Comparison of ENCODE assay signal across 13 cellular contexts in the genomic region with DNA sequence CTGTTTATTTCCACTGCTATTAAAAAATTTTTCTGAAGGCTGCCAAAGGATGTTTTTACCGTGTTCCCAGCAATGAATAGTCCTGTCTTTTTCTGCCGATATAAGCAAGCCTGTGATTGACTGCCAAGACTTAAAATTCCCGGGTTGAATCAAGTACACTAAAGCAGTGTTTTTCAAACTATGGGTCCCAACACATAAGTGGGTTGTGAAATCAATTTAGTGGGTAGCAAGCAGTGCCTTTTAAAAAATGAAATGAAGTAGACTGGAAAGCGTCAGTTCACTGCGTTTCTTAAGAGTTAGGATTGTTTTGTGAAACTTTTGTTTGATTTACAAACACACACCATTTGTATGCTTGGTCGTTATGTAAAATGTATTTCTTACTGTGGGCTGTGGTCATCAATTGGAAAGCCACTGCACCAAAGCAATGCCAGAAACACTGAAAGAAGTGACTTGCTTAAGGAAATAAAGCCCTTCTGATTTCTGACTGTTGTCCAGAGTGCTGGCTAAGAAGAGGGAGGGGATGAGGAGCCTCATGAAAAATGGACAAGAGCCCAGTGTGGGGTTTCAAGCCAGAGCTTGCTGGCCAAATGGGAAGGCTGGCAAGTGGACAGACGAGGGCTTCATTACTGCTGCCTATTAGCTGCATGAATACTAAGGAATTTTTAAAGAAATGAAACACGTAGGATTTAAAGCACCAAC.
DNase-seq lines count a peak whose midpoint lies in the region; ATAC-seq lines count a peak whose summit lies in the region.
"Had no signal": no experiment of that assay in that cellular context is flagged by ENCODE, and none has a peak within 500 bp of the region (broad histone marks: within the 10 kb centered on the region; RNA-seq: fewer than 3 reads in every experiment).

No MANE protein-coding gene starts in this region.

- peaks cover 0 to 2% of the 10 kb centered on the region in 2 donors for H3K9me3 Mint-ChIP-seq in stimulated activated naive B cell treated with anti-CD40 and anti-IgM and Interleukin-4, amounts not matched to agents 10 μg/mL and 1 μg/mL and 100 μg/mL, for 72 hours
- H3K9me3 Mint-ChIP-seq: activated CD4-positive, alpha-beta memory T cell treated with anti-CD3 and anti-CD28 coated beads, Interleukin-2, amount 10 ng/mL, durations not matched to agents 7 days and 5 days; HFFc6 had no signal

- peaks cover 0 to 2% of the 10 kb centered on the region in 2 donors for H3K4me1 Mint-ChIP-seq in stimulated activated naive B cell treated with anti-CD40 and anti-IgM and Interleukin-4, amounts not matched to agents 10 μg/mL and 1 μg/mL and 100 μg/mL, for 72 hours
- H3K4me1 Mint-ChIP-seq: activated CD4-positive, alpha-beta memory T cell treated with anti-CD3 and anti-CD28 coated beads, Interleukin-2, amount 10 ng/mL, durations not matched to agents 7 days and 5 days had no signal

- peaks cover 0 to 3% of the 10 kb centered on the region in 2 donors for H3K36me3 Mint-ChIP-seq in stimulated activated naive B cell treated with anti-CD40 and anti-IgM and Interleukin-4, amounts not matched to agents 10 μg/mL and 1 μg/mL and 100 μg/mL, for 72 hours

- ATAC-seq in HG02973 (IDR thresholded peaks at IDR 0.05; ENCODE audit: unreplicated experiment) = no peak
- ATAC-seq in GM19351 (IDR thresholded peaks at IDR 0.05; ENCODE audit: unreplicated experiment) = no peak
- ATAC-seq in stimulated activated naive B cell treated with anti-CD40 and anti-IgM and Interleukin-4, amounts not matched to agents 10 μg/mL and 1 μg/mL and 100 μg/mL, for 72 hours (replicated peaks) = no peak

- DNase-seq in Ammon's horn (ENCODE audit: low spot score) (peak; percentile 85), cerebellum (ENCODE audit: low spot score) (peak; percentile 28), inferior parietal cortex (ENCODE audit: extremely low spot score) (peak; percentile 67), putamen (ENCODE audit: low spot score) (peak; percentile 84), SKM-1 treated with dmso at 0.1 percent for 144 hours (lab: John Stamatoyannopoulos, UW; ENCODE audit: unreplicated experiment) (no peak)
- DNase-seq in stimulated activated naive B cell treated with anti-CD40 and anti-IgM and Interleukin-4, amounts not matched to agents 10 μg/mL and 1 μg/mL and 100 μg/mL, for 72 hours = no peak
- DNase-seq: activated CD4-positive, alpha-beta memory T cell treated with anti-CD3 and anti-CD28 coated beads, Interleukin-2, amount 10 ng/mL, durations not matched to agents 7 days and 5 days; activated gamma-delta T cell; HFFc6; NCI-H1436; NCI-H510A had no signal

- no peaks in the 10 kb centered on the region for H3K27me3 Mint-ChIP-seq in stimulated activated naive B cell treated with anti-CD40 and anti-IgM and Interleukin-4, amounts not matched to agents 10 μg/mL and 1 μg/mL and 100 μg/mL, for 72 hours
- H3K27me3 Mint-ChIP-seq: activated CD4-positive, alpha-beta memory T cell treated with anti-CD3 and anti-CD28 coated beads, Interleukin-2, amount 10 ng/mL, durations not matched to agents 7 days and 5 days had no signal

- H3K27ac Mint-ChIP-seq in stimulated activated naive B cell treated with anti-CD40 and anti-IgM and Interleukin-4, amounts not matched to agents 10 μg/mL and 1 μg/mL and 100 μg/mL, for 72 hours = no peak overlapping the region
- H3K27ac Mint-ChIP-seq: activated CD4-positive, alpha-beta memory T cell treated with anti-CD3 and anti-CD28 coated beads, Interleukin-2, amount 10 ng/mL, durations not matched to agents 7 days and 5 days; HFFc6 had no signal

- no peak overlapping the region for H3K4me3 Mint-ChIP-seq in stimulated activated naive B cell treated with anti-CD40 and anti-IgM and Interleukin-4, amounts not matched to agents 10 μg/mL and 1 μg/mL and 100 μg/mL, for 72 hours
- H3K4me3 Mint-ChIP-seq: activated CD4-positive, alpha-beta memory T cell treated with anti-CD3 and anti-CD28 coated beads, Interleukin-2, amount 10 ng/mL, durations not matched to agents 7 days and 5 days; HFFc6 had no signal

Comparison
In these comparisons a context has a peak if more than half of its experiments do, and no peak if none do; other contexts are left out.
1. DNase-seq: peak in Ammon's horn (single experiment), cerebellum (single experiment), inferior parietal cortex (single experiment) and putamen (single experiment); none in SKM-1 treated with dmso at 0.1 percent for 144 hours (single experiment) and stimulated activated naive B cell treated with anti-CD40 and anti-IgM and Interleukin-4, amounts not matched to agents 10 μg/mL and 1 μg/mL and 100 μg/mL, for 72 hours (single experiment).